8 cellular contexts compared by ENCODE assay signal in genomic region chr12:51217133-51217967, GRCh38. TPM values are rescaled to one million over a fixed set of nuclear protein-coding genes. Genes with fewer than 3 reads are reported as not detected.
DNase-seq lines count a peak whose midpoint lies in the region; ATAC-seq lines count a peak whose summit lies in the region.

No MANE protein-coding gene starts in this region.

- H3K9me3 Mint-ChIP-seq in IgD-negative memory B cell: no peaks in the 10 kb centered on the region
- no peaks in the 10 kb centered on the region for H3K9me3 Mint-ChIP-seq in activated CD4-positive, alpha-beta T cell treated with anti-CD3 and anti-CD28 coated beads for 36 hours (ENCODE audit: low read depth)

- peak overlapping the region; percentile 89 for H3K4me2 ChIP-seq in BLaER1

- peak; percentile 64 for DNase-seq in activated CD4-positive, alpha-beta T cell treated with anti-CD3 and anti-CD28 coated beads for 36 hours
- peak; percentile 72 for DNase-seq in cerebellum (ENCODE audit: low spot score)
- peak; percentile 61 to 74 for DNase-seq in left colon
- peak; percentile 19 for DNase-seq in stimulated activated CD4-positive, alpha-beta T cell treated with anti-CD3 and anti-CD28 coated beads, Interleukin-2, amount 100 ng/mL, for 4 hours (ENCODE audit: low read depth)
- DNase-seq in inferior parietal cortex (ENCODE audit: extremely low spot score): no peak

- CTCF ChIA-PET in activated CD4-positive, alpha-beta T cell treated with anti-CD3 and anti-CD28 coated beads for 36 hours (lab: Charles Lee): interaction anchor here (0.7 to 2.3 kb wide), 8 partner anchors 9 to 124 kb away, joined by 3 to 7 read pairs (median 6); partner anchors contain the start of gene DAZAP2

- intact Hi-C loops in activated CD4-positive, alpha-beta T cell treated with anti-CD3 and anti-CD28 coated beads for 36 hours (cut with DNase I, micrococcal nuclease): no loop called here
- intact Hi-C loops in left colon (cut with DNase I, micrococcal nuclease): no loop called here

- H3K4me3 ChIP-seq in BLaER1: peak overlapping the region; percentile 76

- peaks cover 4% of the 10 kb centered on the region for H3K36me3 Mint-ChIP-seq in IgD-negative memory B cell
- peaks cover 2% of the 10 kb centered on the region for H3K36me3 Mint-ChIP-seq in activated CD4-positive, alpha-beta T cell treated with anti-CD3 and anti-CD28 coated beads for 36 hours (ENCODE audit: low read depth)

- ATAC-seq in GM19438 (IDR thresholded peaks at IDR 0.05; ENCODE audit: low read depth, unreplicated experiment) (peak; percentile 30), left colon (peak; percentile 46)
- peak; percentile 31 for ATAC-seq in activated CD4-positive, alpha-beta T cell treated with anti-CD3 and anti-CD28 coated beads for 36 hours

- peaks cover 15 to 19% (median 18%) of the 10 kb centered on the region in 3 donors for H3K4me1 Mint-ChIP-seq in IgD-negative memory B cell
- peaks cover 17% of the 10 kb centered on the region for H3K4me1 Mint-ChIP-seq in activated CD4-positive, alpha-beta T cell treated with anti-CD3 and anti-CD28 coated beads for 36 hours

- no peaks in the 10 kb centered on the region for H4K20me1 ChIP-seq in BLaER1

- peak overlapping the region; percentile 80 for H3K27ac ChIP-seq in BLaER1

- POLR2A ChIA-PET in activated CD4-positive, alpha-beta T cell treated with anti-CD3 and anti-CD28 coated beads for 36 hours (lab: Charles Lee): interaction anchor here (0.5 to 1.6 kb wide), 5 partner anchors 21 to 655 kb away, joined by 3 to 23 read pairs (median 4); partner anchors contain the start of gene DAZAP2

- H3K9me3 ChIP-seq in BLaER1: no peaks in the 10 kb centered on the region

- no peaks in the 10 kb centered on the region for H3K27me3 Mint-ChIP-seq in IgD-negative memory B cell
- H3K27me3 Mint-ChIP-seq in activated CD4-positive, alpha-beta T cell treated with anti-CD3 and anti-CD28 coated beads for 36 hours: no peaks in the 10 kb centered on the region

- peaks cover 3% of the 10 kb centered on the region; the same call in 1 of the 2 replicates for H3K27me3 ChIP-seq in BLaER1

- no peaks in the 10 kb centered on the region for H3K36me3 ChIP-seq in BLaER1

- peak overlapping the region; percentile 94 to 96 (median 96) for H3K4me3 Mint-ChIP-seq in IgD-negative memory B cell
- peak overlapping the region; percentile 91 for H3K4me3 Mint-ChIP-seq in activated CD4-positive, alpha-beta T cell treated with anti-CD3 and anti-CD28 coated beads for 36 hours

- H3K9ac ChIP-seq in BLaER1: peak overlapping the region; percentile 84

- H3K27ac Mint-ChIP-seq in IgD-negative memory B cell: peak overlapping the region; percentile 94 to 97 (median 96)
- H3K27ac Mint-ChIP-seq in activated CD4-positive, alpha-beta T cell treated with anti-CD3 and anti-CD28 coated beads for 36 hours: peak overlapping the region; percentile 95

- peaks cover 21% of the 10 kb centered on the region for H3K4me1 ChIP-seq in BLaER1

RNA-seq across cellular contexts. Expression of gene POU6F1, which starts 0.5 kb away (rescaled TPM):
- polyA plus RNA-seq in IgD-negative memory B cell: 3.2 TPM
- total RNA-seq in activated CD4-positive, alpha-beta T cell treated with anti-CD3 and anti-CD28 coated beads for 36 hours: 10 to 100 TPM in 1 of 2 experiments, 1 to 10 TPM in 1; 8.7 to 12.9 TPM
- total RNA-seq in cerebellum (12.4 TPM), left colon (1 to 10 TPM; 6.3 to 6.9 TPM)

RNA-seq across cellular contexts. Expression of gene DAZAP2, which starts 21.3 kb away (rescaled TPM):
- polyA plus RNA-seq in IgD-negative memory B cell: 1,104 TPM
- 10 to 100 TPM; 94.8 to 95.2 TPM for total RNA-seq in activated CD4-positive, alpha-beta T cell treated with anti-CD3 and anti-CD28 coated beads for 36 hours
- 50.1 TPM for total RNA-seq in cerebellum
- 100 to 1,000 TPM; 300 to 304 TPM for total RNA-seq in left colon

RNA-seq across cellular contexts. Expression of gene TFCP2, which starts 44.4 kb away (rescaled TPM):
- polyA plus RNA-seq in IgD-negative memory B cell: 10.3 TPM
- total RNA-seq in activated CD4-positive, alpha-beta T cell treated with anti-CD3 and anti-CD28 coated beads for 36 hours: 10 to 100 TPM; 39.5 to 47.3 TPM
- total RNA-seq in cerebellum: 21.5 TPM
- 10 to 100 TPM; 26.0 to 28.4 TPM for total RNA-seq in left colon

RNA-seq across cellular contexts. Expression of gene SMAGP, which starts 52.9 kb away (rescaled TPM):
- polyA plus RNA-seq in IgD-negative memory B cell: 82.1 TPM
- under 1 TPM; 0.69 to 0.86 TPM for total RNA-seq in activated CD4-positive, alpha-beta T cell treated with anti-CD3 and anti-CD28 coated beads for 36 hours
- 2.1 TPM for total RNA-seq in cerebellum
- 100 to 1,000 TPM in 1 of 2 donors, 10 to 100 TPM in 1; 77.3 to 102 TPM for total RNA-seq in left colon
